9 cellular contexts compared by ENCODE assay signal in genomic region chr7:30062587-30062986, GRCh38. TPM values are rescaled to one million over a fixed set of nuclear protein-coding genes. Genes with fewer than 3 reads are reported as not detected.
DNase-seq lines count a peak whose midpoint lies in the region; ATAC-seq and TF ChIP-seq lines count a peak whose summit lies in the region.
"Had no signal": no experiment of that assay in that cellular context is flagged by ENCODE, and none has a peak within 500 bp of the region (broad histone marks: within the 10 kb centered on the region; RNA-seq: fewer than 3 reads in every experiment).

No MANE protein-coding gene starts in this region.

- no peaks in the 10 kb centered on the region for H4K20me1 ChIP-seq in GM23248 (ENCODE audit: insufficient read depth)

- no TSS peak for BruUV-seq in MCF 10A (replicated peaks; lab: Mats Ljungman, UMichigan)

- H3K27ac ChIP-seq in GM23248 (no peak overlapping the region), aorta (ENCODE audit: low read depth in 1 of 2, low read length in 2 of 2) (no peak overlapping the region)

- 0 to 5% methylated on average over 1 of the region's 1 CpG for WGBS in GM23248 (ENCODE audit: low coverage in 1 of 2, low lambda C conversion rate in 2 of 2, missing lambda C conversion rate in 2 of 2), 2 experiments
- WGBS in aorta, 2 donors = 65 to 66% methylated on average over 1 of the region's 1 CpG

- H3K36me3 ChIP-seq in GM23248 (ENCODE audit: low read depth) (no peaks in the 10 kb centered on the region), aorta (ENCODE audit: control insufficient read depth in 1 of 2, insufficient read depth in 2 of 2, low read length in 1 of 2) (no peaks in the 10 kb centered on the region)

- H3K4me2 ChIP-seq in GM23248 (ENCODE audit: unreplicated experiment) = no peak overlapping the region

- POLR2A ChIA-PET in MCF 10A (lab: Yijun Ruan, JAX) = interaction anchor here (1.0 to 1.2 kb wide), 2 partner anchors 26 to 185 kb away, joined by 3 to 4 read pairs; no protein-coding TSS in a partner anchor

- no peak overlapping the region for H3K27ac Mint-ChIP-seq in MCF 10A (ENCODE audit: low read depth, unreplicated experiment)
- H3K27ac Mint-ChIP-seq: T-helper 1 cell treated with Interleukin-12 subunit alpha and Interleukin-12 subunit beta and Interleukin-4 antibody, amounts not matched to agents 30 μg/mL and 1 μg/mL, for 36 hours had no signal

- no peaks in the 10 kb centered on the region for H3K9me2 ChIP-seq in GM23248 (ENCODE audit: insufficient read depth)

- no peaks in the 10 kb centered on the region for H3K27me3 ChIP-seq in GM23248 (replicated peaks; ENCODE audit: insufficient read depth)
- no peaks in the 10 kb centered on the region for H3K27me3 ChIP-seq in aorta (ENCODE audit: control insufficient read depth in 1 of 2, insufficient read depth in 2 of 2, low read length in 1 of 2)

- no peaks in the 10 kb centered on the region for H3K9me3 Mint-ChIP-seq in MCF 10A (ENCODE audit: unreplicated experiment)
- H3K9me3 Mint-ChIP-seq: T-helper 1 cell treated with Interleukin-12 subunit alpha and Interleukin-12 subunit beta and Interleukin-4 antibody, amounts not matched to agents 30 μg/mL and 1 μg/mL, for 36 hours had no signal

- no peak overlapping the region for H3K4me3 Mint-ChIP-seq in MCF 10A (ENCODE audit: unreplicated experiment)
- H3K4me3 Mint-ChIP-seq: T-helper 1 cell treated with Interleukin-12 subunit alpha and Interleukin-12 subunit beta and Interleukin-4 antibody, amounts not matched to agents 30 μg/mL and 1 μg/mL, for 36 hours had no signal

- no peak overlapping the region for H3K9ac ChIP-seq in GM23248

- H3K36me3 Mint-ChIP-seq in MCF 10A (ENCODE audit: insufficient read depth, unreplicated experiment) = peaks cover 38% of the 10 kb centered on the region

- H3K9me3 ChIP-seq in GM23248 (ENCODE audit: low read depth) = no peaks in the 10 kb centered on the region
- H3K9me3 ChIP-seq in aorta (ENCODE audit: control insufficient read depth, low read length) = no peaks in the 10 kb centered on the region

- no peaks in the 10 kb centered on the region for H3K79me2 ChIP-seq in GM23248 (ENCODE audit: insufficient read depth)

- CTCF ChIA-PET in MCF 10A (lab: Yijun Ruan, JAX) = interaction anchor here (0.6 to 3.5 kb wide), 10 partner anchors 8 to 315 kb away, joined by 3 to 23 read pairs (median 6); no protein-coding TSS in a partner anchor

- no peak for TF ChIP-seq POLR2A in GM18505 (IDR thresholded peaks at IDR 0.05; ENCODE audit: borderline replicate concordance, extremely low read depth, insufficient read depth, insufficient read length)

- in situ Hi-C loops in GM23248 (cut with MboI) = loop anchor here (25.0 kb wide), 1 partner anchor 300 kb away; no protein-coding TSS in a partner anchor

- H3K4me1 ChIP-seq in GM23248 (ENCODE audit: insufficient read depth) (peaks cover 1% of the 10 kb centered on the region; the same call in 1 of the 2 replicates), aorta (ENCODE audit: control insufficient read depth in 1 of 2, insufficient read depth in 2 of 2, low read length in 2 of 2) (no peaks in the 10 kb centered on the region)

- no peaks in the 10 kb centered on the region for H3K4me1 Mint-ChIP-seq in MCF 10A (ENCODE audit: insufficient read depth, unreplicated experiment)

- no peaks in the 10 kb centered on the region for H3K27me3 Mint-ChIP-seq in MCF 10A (ENCODE audit: insufficient read depth, unreplicated experiment)

- DNase-seq in DMS53 treated with DMSO at 0.1 percent for 48 hours (lab: John Stamatoyannopoulos, UW; ENCODE audit: unreplicated experiment) (peak; percentile 36), GM23248 (peak; percentile 61), NCI-H345 treated with DMSO at 0.1 percent for 48 hours (lab: John Stamatoyannopoulos, UW; ENCODE audit: unreplicated experiment) (peak; percentile 13), MCF 10A (ENCODE audit: unreplicated experiment) (peak; percentile 57), left colon (no peak), aorta (no peak), mesenteric fat pad (ENCODE audit: low spot score) (no peak)

- H3K4me3 ChIP-seq in GM23248 (no peak overlapping the region), aorta (ENCODE audit: low read length in 2 of 2) (no peak overlapping the region)

- ATAC-seq in left colon (peak; percentile 65), aorta (ENCODE audit: low FRiP score) (peak; percentile 83), GM18505 (IDR thresholded peaks at IDR 0.05; ENCODE audit: unreplicated experiment) (no peak)

- peak; percentile 49 for TF ChIP-seq CTCF in MCF 10A (IDR thresholded peaks at IDR 0.05; ENCODE audit: unreplicated experiment)

- intact Hi-C loops in MCF 10A (cut with micrococcal nuclease) (loop anchor here (1.0 to 2.0 kb wide), 5 partner anchors 34 to 428 kb away; partner anchors contain the start of gene PLEKHA8), left colon (cut with DNase I, micrococcal nuclease) (no loop called here), aorta (cut with DNase I) (loop anchor here (5.0 to 10.0 kb wide), 5 partner anchors 108 to 310 kb away; no protein-coding TSS in a partner anchor)

- H2AFZ ChIP-seq in GM23248 = no peak overlapping the region

- peaks cover 5% of the 10 kb centered on the region for H3F3A ChIP-seq in GM23248 (ENCODE audit: insufficient read depth)

RNA-seq across cellular contexts. Expression of gene PLEKHA8, which starts 34.4 kb away (rescaled TPM):
- total RNA-seq in GM23248 (2014; rRNA removed; shearing (Covaris generic)) = 10.3 and 15.3 TPM in 2 replicates
- polyA plus RNA-seq in GM23248 (2016; fragmentation: Nextera tagmentation; extraction: Ambion mirVana) = 4.5 and 4.7 TPM in 2 replicates
- 12.0 and 16.2 TPM in 2 replicates for total RNA-seq in MCF 10A (2022)
- 10 to 100 TPM; 12.4 to 13.6 TPM for total RNA-seq in left colon
- 10 to 100 TPM; 13.5 to 17.1 TPM for total RNA-seq in aorta
- polyA plus RNA-seq in aorta = 1 to 10 TPM; 3.1 to 5.5 TPM
- total RNA-seq in mesenteric fat pad = 13.7 TPM

RNA-seq across cellular contexts. Expression of gene FKBP14, which starts 36.1 kb away (rescaled TPM):
- total RNA-seq in GM23248 (2014; rRNA removed; shearing (Covaris generic)) = 28.3 and 31.8 TPM in 2 replicates
- polyA plus RNA-seq in GM23248 (2016; fragmentation: Nextera tagmentation; extraction: Ambion mirVana) (50.7 and 50.8 TPM in 2 replicates), aorta (1 to 10 TPM; 4.9 to 7.1 TPM)
- total RNA-seq in MCF 10A (2022) (39.8 and 49.8 TPM in 2 replicates), left colon (10 to 100 TPM in 1 of 2 donors, 1 to 10 TPM in 1; 8.8 to 10.3 TPM), aorta (10 to 100 TPM; 23.8 to 25.9 TPM), mesenteric fat pad (19.8 TPM)

Comparison
In these comparisons a context has a peak if more than half of its experiments do, and no peak if none do; other contexts are left out.
1. DNase-seq: peak in DMS53 treated with DMSO at 0.1 percent for 48 hours (single experiment), GM23248 (single experiment), NCI-H345 treated with DMSO at 0.1 percent for 48 hours (single experiment) and MCF 10A (single experiment); none in left colon (0 of 2), aorta (0 of 2) and mesenteric fat pad (single experiment).
2. intact Hi-C loops: an anchor here in MCF 10A (1.0 to 2.0 kb wide) and aorta (5.0 to 10.0 kb wide); none called in left colon.